27 cellular contexts compared by ENCODE assay signal in the genomic region with DNA sequence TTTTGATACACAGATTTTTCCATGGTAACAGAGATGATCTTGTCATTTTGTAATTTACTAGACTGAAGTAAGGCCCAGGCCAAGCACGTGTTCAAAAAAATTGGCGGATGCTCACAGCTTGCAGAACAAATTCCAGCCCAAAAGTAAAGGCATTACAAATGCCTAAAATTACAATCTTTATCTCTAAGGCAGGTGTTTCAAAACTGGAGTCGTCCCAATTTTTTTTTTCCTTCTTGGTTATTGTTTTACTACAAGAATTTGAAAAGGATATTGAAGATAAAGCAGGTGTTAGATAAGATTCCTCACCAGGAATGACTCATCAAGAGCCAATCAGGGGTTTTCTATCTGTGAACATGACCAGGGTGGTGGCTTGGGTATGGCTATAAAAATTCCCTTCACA.
DNase-seq lines count a peak whose midpoint lies in the region; ATAC-seq and TF ChIP-seq lines count a peak whose summit lies in the region.
"Had no signal": no experiment of that assay in that cellular context is flagged by ENCODE, and none has a peak within 500 bp of the region (broad histone marks: within the 10 kb centered on the region; RNA-seq: fewer than 3 reads in every experiment).

No MANE protein-coding gene starts in this region.

- intact Hi-C loops in Right ventricle myocardium superior (cut with DNase I) (no loop called here), Right ventricle myocardium inferior (cut with DNase I) (loop anchor here (5.0 to 10.0 kb wide), 2 partner anchors 78 to 300 kb away; a partner anchor contains a TSS), aorta (cut with DNase I) (no loop called here)

- no peak for TF ChIP-seq CTCF in fibroblast of the aortic adventitia (IDR thresholded peaks at IDR 0.05; ENCODE audit: insufficient read depth, low read length)
- TF ChIP-seq CTCF in mesothelial cell of epicardium (IDR thresholded peaks at IDR 0.05; ENCODE audit: unreplicated experiment), result no peak

- DNase-seq in Right ventricle myocardium superior (peak; percentile 46), Right ventricle myocardium inferior (ENCODE audit: missing footprints) (no peak), fibroblast of the aortic adventitia (ENCODE audit: low read depth) (peak; percentile 39), mesothelial cell of epicardium (ENCODE audit: low spot score in 2 of 2, unreplicated experiment in 2 of 2) (no peak), aorta (no peak), HK-2 (ENCODE audit: unreplicated experiment) (no peak), NCI-H187 (lab: John Stamatoyannopoulos, UW) (no peak)
- DNase-seq: 8988T; activated CD4-positive, alpha-beta T cell treated with anti-CD3 and anti-CD28 coated beads, Interleukin-2, amount 10 ng/mL, durations not matched to agents 7 days and 5 days; activated naive CD4-positive, alpha-beta T cell treated with anti-CD3 and anti-CD28 coated beads for 36 hours; activated T-cell treated with anti-CD3 and anti-CD28 coated beads, Interleukin-2, amount 50 U/mL, for 72 hours; DND-41; endodermal cell; GOT3; Karpas-422; NCI-H1930; NCI-H2227 treated with DMSO at 0.1 percent for 48 hours; NCI-H748 treated with DMSO at 0.1 percent for 48 hours; RPMI8226; stimulated activated CD8-positive, alpha-beta memory T cell treated with anti-CD3 and anti-CD28 coated beads, Interleukin-4, amount 100 ng/mL, for 48 hours; T-helper 17 cell; transverse colon; WERI-Rb-1 had no signal

- 50% methylated on average over 3 of the region's 3 CpGs for WGBS in aorta, 2 donors

- H3K9me3 Mint-ChIP-seq in mesothelial cell of epicardium, result peaks cover 6% of the 10 kb centered on the region
- H3K9me3 Mint-ChIP-seq: endodermal cell had no signal

- H3K9me3 ChIP-seq in aorta (ENCODE audit: control insufficient read depth, low read length), result peaks cover 1% of the 10 kb centered on the region
- H3K9me3 ChIP-seq: breast epithelium, transverse colon had no signal

- H3K36me3 ChIP-seq in aorta (ENCODE audit: control insufficient read depth in 1 of 2, insufficient read depth in 2 of 2, low read length in 1 of 2), result no peaks in the 10 kb centered on the region
- H3K36me3 ChIP-seq: breast epithelium, transverse colon, WERI-Rb-1 had no signal

- H3K27me3 Mint-ChIP-seq in mesothelial cell of epicardium (ENCODE audit: low read depth), result no peaks in the 10 kb centered on the region
- H3K27me3 Mint-ChIP-seq: activated CD4-positive, alpha-beta T cell treated with anti-CD3 and anti-CD28 coated beads, Interleukin-2, amount 10 ng/mL, durations not matched to agents 7 days and 5 days; T-helper 17 cell had no signal

- H3K4me3 Mint-ChIP-seq in mesothelial cell of epicardium, result no peak overlapping the region
- H3K4me3 Mint-ChIP-seq: activated CD4-positive, alpha-beta T cell treated with anti-CD3 and anti-CD28 coated beads, Interleukin-2, amount 10 ng/mL, durations not matched to agents 7 days and 5 days; activated naive CD4-positive, alpha-beta T cell treated with anti-CD3 and anti-CD28 coated beads for 36 hours; activated T-cell treated with anti-CD3 and anti-CD28 coated beads, Interleukin-2, amount 50 U/mL, for 72 hours; endodermal cell; T-helper 17 cell had no signal

- H3K36me3 Mint-ChIP-seq in mesothelial cell of epicardium, result no peaks in the 10 kb centered on the region

- H3K27ac Mint-ChIP-seq in mesothelial cell of epicardium, result peak overlapping the region; percentile 50
- H3K27ac Mint-ChIP-seq: activated CD4-positive, alpha-beta T cell treated with anti-CD3 and anti-CD28 coated beads, Interleukin-2, amount 10 ng/mL, durations not matched to agents 7 days and 5 days; activated naive CD4-positive, alpha-beta T cell treated with anti-CD3 and anti-CD28 coated beads for 36 hours; activated T-cell treated with anti-CD3 and anti-CD28 coated beads, Interleukin-2, amount 50 U/mL, for 72 hours; endodermal cell; T-helper 17 cell had no signal

- ATAC-seq in Right ventricle myocardium superior (ENCODE audit: poor library complexity) (peak; percentile 67), Right ventricle myocardium inferior (no peak), aorta (ENCODE audit: low FRiP score) (peak; percentile 60), HG03432 (IDR thresholded peaks at IDR 0.05; ENCODE audit: unreplicated experiment) (no peak)
- ATAC-seq: activated T-cell treated with anti-CD3 and anti-CD28 coated beads, Interleukin-2, amount 50 U/mL, for 72 hours; left lobe of liver; T-helper 17 cell had no signal

- peaks cover 10% of the 10 kb centered on the region for H3K4me1 Mint-ChIP-seq in mesothelial cell of epicardium
- H3K4me1 Mint-ChIP-seq: activated CD4-positive, alpha-beta T cell treated with anti-CD3 and anti-CD28 coated beads, Interleukin-2, amount 10 ng/mL, durations not matched to agents 7 days and 5 days; T-helper 17 cell had no signal

- no peaks in the 10 kb centered on the region for H3K4me1 ChIP-seq in aorta (ENCODE audit: control insufficient read depth in 1 of 2, insufficient read depth in 2 of 2, low read length in 2 of 2)
- H3K4me1 ChIP-seq: breast epithelium had no signal

- H3K4me3 ChIP-seq in fibroblast of the aortic adventitia (ENCODE audit: low read depth, low read length) (no peak overlapping the region), aorta (ENCODE audit: low read length in 2 of 2) (no peak overlapping the region)
- H3K4me3 ChIP-seq: breast epithelium, SK-N-MC, transverse colon had no signal

- H3K27ac ChIP-seq in aorta (ENCODE audit: low read depth in 1 of 2, low read length in 2 of 2), result no peak overlapping the region
- H3K27ac ChIP-seq: breast epithelium, SK-N-MC, WERI-Rb-1 had no signal

- no peaks in the 10 kb centered on the region for H3K27me3 ChIP-seq in aorta (ENCODE audit: control insufficient read depth in 1 of 2, insufficient read depth in 2 of 2, low read length in 1 of 2)
- H3K27me3 ChIP-seq: breast epithelium, transverse colon had no signal

Comparison
In these comparisons a context has a peak if more than half of its experiments do, and no peak if none do; other contexts are left out.
1. ATAC-seq: peak in Right ventricle myocardium superior (single experiment) and aorta (single experiment); none in Right ventricle myocardium inferior (single experiment) and HG03432 (single experiment).
2. DNase-seq: peak in Right ventricle myocardium superior (single experiment) and fibroblast of the aortic adventitia (single experiment); none in Right ventricle myocardium inferior (single experiment), mesothelial cell of epicardium (0 of 2), aorta (0 of 2), HK-2 (single experiment) and NCI-H187 (0 of 2).